ENCODE assay signal across 6 cellular contexts in genomic region chr1:145995964-145996432, GRCh38. TPM values are rescaled to one million over a fixed set of nuclear protein-coding genes. Genes with fewer than 3 reads are reported as not detected.
DNase-seq lines count a peak whose midpoint lies in the region.

No MANE protein-coding gene starts in this region.

- peaks cover 49% of the 10 kb centered on the region for H3K36me3 Mint-ChIP-seq in T-helper 1 cell treated with Interleukin-12 subunit alpha and Interleukin-12 subunit beta and Interleukin-4 antibody, amounts not matched to agents 30 μg/mL and 1 μg/mL, for 36 hours (ENCODE audit: low read depth)

- H3K36me3 ChIP-seq in ectodermal cell (ENCODE audit: control insufficient read depth, insufficient read depth, low read length) (peaks cover 24% of the 10 kb centered on the region), skeletal muscle tissue (ENCODE audit: control insufficient read depth in 3 of 3, insufficient read depth in 3 of 3, low read length in 3 of 3) (peaks cover 37 to 39% (median 39%) of the 10 kb centered on the region in 3 donors)

- H3K9me3 ChIP-seq in ectodermal cell (ENCODE audit: control insufficient read depth, low read length), result no peaks in the 10 kb centered on the region
- H3K9me3 ChIP-seq in skeletal muscle tissue (ENCODE audit: control insufficient read depth in 3 of 3, low read length in 3 of 3), result no peaks in the 10 kb centered on the region

- H3K27me3 ChIP-seq in ectodermal cell (ENCODE audit: control insufficient read depth, insufficient read depth, low read length, poor library complexity, severe bottlenecking) (no peaks in the 10 kb centered on the region), skeletal muscle tissue (ENCODE audit: control insufficient read depth in 3 of 3, insufficient read depth in 3 of 3, low read length in 3 of 3) (no peaks in the 10 kb centered on the region)

- WGBS in ectodermal cell, 2 experiments, result 2 to 3% methylated on average over 11 to 12 of the region's 13 CpGs

- peak overlapping the region; percentile 98 for H3K4me3 Mint-ChIP-seq in T-helper 1 cell treated with Interleukin-12 subunit alpha and Interleukin-12 subunit beta and Interleukin-4 antibody, amounts not matched to agents 30 μg/mL and 1 μg/mL, for 36 hours

- H3K9me3 Mint-ChIP-seq in T-helper 1 cell treated with Interleukin-12 subunit alpha and Interleukin-12 subunit beta and Interleukin-4 antibody, amounts not matched to agents 30 μg/mL and 1 μg/mL, for 36 hours, result no peaks in the 10 kb centered on the region

- peaks cover 52% of the 10 kb centered on the region for H3K4me1 Mint-ChIP-seq in T-helper 1 cell treated with Interleukin-12 subunit alpha and Interleukin-12 subunit beta and Interleukin-4 antibody, amounts not matched to agents 30 μg/mL and 1 μg/mL, for 36 hours (ENCODE audit: low read depth)

- peak overlapping the region; percentile 94 to 97 (median 95) for H3K9ac ChIP-seq in skeletal muscle tissue (ENCODE audit: low read depth in 1 of 3, low read length in 3 of 3)

- H3K4me3 ChIP-seq in ectodermal cell (ENCODE audit: insufficient read depth, low read depth, low read length) (peak overlapping the region; percentile 97), skeletal muscle tissue (ENCODE audit: low read length in 3 of 3) (peak overlapping the region; percentile 92 to 97 (median 93))

- H3K4me1 ChIP-seq in ectodermal cell (ENCODE audit: control insufficient read depth, insufficient read depth, low read length) (peaks cover 15% of the 10 kb centered on the region), skeletal muscle tissue (ENCODE audit: control insufficient read depth in 3 of 3, insufficient read depth in 3 of 3, low read length in 3 of 3) (peaks cover 38 to 50% (median 40%) of the 10 kb centered on the region in 3 donors)

- H3K27ac Mint-ChIP-seq in T-helper 1 cell treated with Interleukin-12 subunit alpha and Interleukin-12 subunit beta and Interleukin-4 antibody, amounts not matched to agents 30 μg/mL and 1 μg/mL, for 36 hours, result peak overlapping the region; percentile 99

- H3K27ac ChIP-seq in ectodermal cell (ENCODE audit: insufficient read depth, low read depth, low read length, poor library complexity, severe bottlenecking) (peak overlapping the region; percentile 44), skeletal muscle tissue (ENCODE audit: low read depth, low read length) (peak overlapping the region; percentile 99)

- no peak for DNase-seq in T-helper 1 cell
- DNase-seq in stimulated activated CD8-positive, alpha-beta memory T cell treated with anti-CD3 and anti-CD28 coated beads, Interleukin-4, amount 100 ng/mL, for 48 hours, result no peak
- no peak for DNase-seq in activated CD4-positive, CD25-positive, alpha-beta regulatory T cell treated with anti-CD3 and anti-CD28 coated beads, Interleukin-2, amount 50 U/mL, for 72 hours

- no peaks in the 10 kb centered on the region for H3K27me3 Mint-ChIP-seq in T-helper 1 cell treated with Interleukin-12 subunit alpha and Interleukin-12 subunit beta and Interleukin-4 antibody, amounts not matched to agents 30 μg/mL and 1 μg/mL, for 36 hours (ENCODE audit: low read depth)

RNA-seq across cellular contexts. Expression of gene TXNIP, which starts 0.4 kb away (rescaled TPM):
- 159 TPM for polyA plus RNA-seq in ectodermal cell (2013, experiment 1 of 4)
- polyA plus RNA-seq in ectodermal cell (2013, experiment 2 of 4), result 92.6 TPM
- polyA plus RNA-seq in ectodermal cell (2013, experiment 3 of 4), result 99.9 TPM
- 140 TPM for polyA plus RNA-seq in ectodermal cell (2013, experiment 4 of 4)
- total RNA-seq in skeletal muscle tissue, result 536 TPM

RNA-seq across cellular contexts. Expression of gene HJV, which starts 25.5 kb away (rescaled TPM):
- not detected for polyA plus RNA-seq in ectodermal cell (2013, experiment 1 of 4)
- polyA plus RNA-seq in ectodermal cell (2013, experiment 2 of 4), result not detected
- not detected for polyA plus RNA-seq in ectodermal cell (2013, experiment 3 of 4)
- not detected for polyA plus RNA-seq in ectodermal cell (2013, experiment 4 of 4)
- total RNA-seq in skeletal muscle tissue, result 439 TPM

RNA-seq across cellular contexts. Expression of gene POLR3GL, which starts 31.5 kb away (rescaled TPM):
- 18.3 TPM for polyA plus RNA-seq in ectodermal cell (2013, experiment 1 of 4)
- 16.4 TPM for polyA plus RNA-seq in ectodermal cell (2013, experiment 2 of 4)
- 22.1 TPM for polyA plus RNA-seq in ectodermal cell (2013, experiment 3 of 4)
- 22.3 TPM for polyA plus RNA-seq in ectodermal cell (2013, experiment 4 of 4)
- 17.7 TPM for total RNA-seq in skeletal muscle tissue

RNA-seq across cellular contexts. Expression of gene ANKRD34A, which starts 31.6 kb away (rescaled TPM):
- polyA plus RNA-seq in ectodermal cell (2013, experiment 1 of 4), result 0.52 TPM
- polyA plus RNA-seq in ectodermal cell (2013, experiment 2 of 4), result 0.37 TPM
- polyA plus RNA-seq in ectodermal cell (2013, experiment 3 of 4), result 0.43 TPM
- 0.28 TPM for polyA plus RNA-seq in ectodermal cell (2013, experiment 4 of 4)
- under 0.01 TPM for total RNA-seq in skeletal muscle tissue

RNA-seq across cellular contexts. Expression of gene LIX1L, which starts 38.2 kb away (rescaled TPM):
- 13.3 TPM for polyA plus RNA-seq in ectodermal cell (2013, experiment 1 of 4)
- polyA plus RNA-seq in ectodermal cell (2013, experiment 2 of 4), result 9.4 TPM
- polyA plus RNA-seq in ectodermal cell (2013, experiment 3 of 4), result 7.8 TPM
- polyA plus RNA-seq in ectodermal cell (2013, experiment 4 of 4), result 9.4 TPM
- 16.2 TPM for total RNA-seq in skeletal muscle tissue
